8 cellular contexts compared by ENCODE assay signal in genomic region chr13:40667622-40667978, GRCh38. TPM values are rescaled to one million over a fixed set of nuclear protein-coding genes. Genes with fewer than 3 reads are reported as not detected.
DNase-seq lines count a peak whose midpoint lies in the region; ATAC-seq and TF ChIP-seq lines count a peak whose summit lies in the region.

No MANE protein-coding gene starts in this region.

- intact Hi-C loops in CD14-positive monocyte (cut with micrococcal nuclease), result loop anchor here (5.0 to 10.0 kb wide), 5 partner anchors 40 to 265 kb away; partner anchors contain the start of genes MRPS31 (in 1 of the 2) and SLC25A15 (in 1 of the 2)
- intact Hi-C loops in PC-9 (cut with micrococcal nuclease; ENCODE audit: unreplicated experiment), result loop anchor here (5.0 to 10.0 kb wide), 3 partner anchors 73 to 725 kb away; no protein-coding TSS in a partner anchor

- peaks cover 14 to 23% (median 16%) of the 10 kb centered on the region in 3 donors for H3K27me3 Mint-ChIP-seq in CD14-positive monocyte (ENCODE audit: low read depth in 3 of 3)
- H3K27me3 Mint-ChIP-seq in neural progenitor cell (ENCODE audit: insufficient read depth, low read depth), result peaks cover 3% of the 10 kb centered on the region

- H3K4me1 ChIP-seq in PC-9 (replicated peaks; ENCODE audit: insufficient read depth), result peaks cover 29% of the 10 kb centered on the region
- peaks cover 19% of the 10 kb centered on the region for H3K4me1 ChIP-seq in neural progenitor cell

- H3K27me3 ChIP-seq in PC-9 (ENCODE audit: insufficient read depth, low read depth) (no peaks in the 10 kb centered on the region), neural progenitor cell (peaks cover 48% of the 10 kb centered on the region)

- H3K9me3 Mint-ChIP-seq in CD14-positive monocyte (peaks cover 0 to 6% (median 0%) of the 10 kb centered on the region in 7 donors), neural progenitor cell (no peaks in the 10 kb centered on the region)

- DNase-seq in CD14-positive monocyte (ENCODE audit: low spot score), result no peak
- peak in 1 of 2 experiments; percentile 21 for DNase-seq in PC-9
- DNase-seq in erythroblast (lab: John Stamatoyannopoulos, UW), result peak; percentile 35 to 60
- DNase-seq in neural progenitor cell (ENCODE audit: low spot score), result peak; percentile 35
- DNase-seq in effector CD4-positive, alpha-beta T cell, result no peak
- DNase-seq in nucleus accumbens (lab: John Stamatoyannopoulos, UW), result no peak
- no peak for DNase-seq in RKO (ENCODE audit: low spot score)

- H3K4me2 ChIP-seq in PC-9 (peak overlapping the region; percentile 79), neural progenitor cell (peak overlapping the region; percentile 81)

- peak overlapping the region; percentile 85 for H2AFZ ChIP-seq in PC-9
- H2AFZ ChIP-seq in neural progenitor cell (replicated peaks), result peak overlapping the region; percentile 83

- H3K4me3 ChIP-seq in PC-9 (peak overlapping the region; percentile 90), neural progenitor cell (peak overlapping the region; percentile 77)

- H3K36me3 Mint-ChIP-seq in CD14-positive monocyte (peaks cover 3 to 7% of the 10 kb centered on the region in 2 donors), neural progenitor cell (no peaks in the 10 kb centered on the region)

- H3K27ac Mint-ChIP-seq in CD14-positive monocyte, result peak overlapping the region; percentile 78 to 94 (median 91)
- H3K27ac Mint-ChIP-seq in neural progenitor cell, result no peak overlapping the region

- no peak for ATAC-seq in HG03442 (IDR thresholded peaks at IDR 0.05; ENCODE audit: unreplicated experiment)

- CTCF ChIA-PET in PC-9 (lab: Charles Lee), result interaction anchor here (0.6 kb wide), 1 partner anchor 684 kb away, joined by 3 read pairs; no protein-coding TSS in a partner anchor

- H3F3A ChIP-seq in PC-9 (ENCODE audit: insufficient read depth, low read depth) (peaks cover 11% of the 10 kb centered on the region; the same call in 1 of the 2 replicates), neural progenitor cell (ENCODE audit: low read depth) (peaks cover 17% of the 10 kb centered on the region)

- TF ChIP-seq CTCF in CD14-positive monocyte (IDR thresholded peaks at IDR 0.05) (no peak), PC-9 (conservative IDR thresholded peaks at IDR 0.05) (no peak), neural progenitor cell (IDR thresholded peaks at IDR 0.05) (no peak)

- BruUV-seq in PC-9 (replicated peaks; lab: Mats Ljungman, UMichigan), result TSS peak; percentile 34

- no peaks in the 10 kb centered on the region for H3K9me2 ChIP-seq in PC-9 (ENCODE audit: insufficient read depth)

- H3K36me3 ChIP-seq in PC-9 (ENCODE audit: low read depth) (no peaks in the 10 kb centered on the region), neural progenitor cell (no peaks in the 10 kb centered on the region)

- no peak overlapping the region for H3K9ac ChIP-seq in neural progenitor cell

- H3K27ac ChIP-seq in PC-9 (no peak overlapping the region), neural progenitor cell (no peak overlapping the region)

- H3K9me3 ChIP-seq in PC-9 (ENCODE audit: insufficient read depth, low read depth) (no peaks in the 10 kb centered on the region), neural progenitor cell (ENCODE audit: low read depth) (no peaks in the 10 kb centered on the region)

- TF ChIP-seq POLR2A in erythroblast (IDR thresholded peaks at IDR 0.05; ENCODE audit: low read length), result no peak

- H4K20me1 ChIP-seq in PC-9 (ENCODE audit: insufficient read depth), result no peaks in the 10 kb centered on the region
- H4K20me1 ChIP-seq in neural progenitor cell (ENCODE audit: low read depth), result peaks cover 20% of the 10 kb centered on the region

- H3K79me2 ChIP-seq in PC-9 (ENCODE audit: low read depth) (peaks cover 14% of the 10 kb centered on the region), neural progenitor cell (ENCODE audit: low read depth) (peaks cover 17% of the 10 kb centered on the region)

- H3K4me3 Mint-ChIP-seq in CD14-positive monocyte (peak overlapping the region; percentile 95 to 97), neural progenitor cell (peak overlapping the region; percentile 91)

- POLR2A ChIA-PET in PC-9 (lab: Charles Lee; ENCODE audit: unreplicated experiment), result no interaction called here

- H3K4me1 Mint-ChIP-seq in CD14-positive monocyte (peaks cover 27% of the 10 kb centered on the region), neural progenitor cell (peaks cover 25% of the 10 kb centered on the region)

RNA-seq across cellular contexts. Expression of gene FOXO1, which starts 1.2 kb away (rescaled TPM):
- 10 to 100 TPM in 1 of 2 donors, 1 to 10 TPM in 1; 3.1 to 11.3 TPM for polyA plus RNA-seq in CD14-positive monocyte
- total RNA-seq in PC-9 (2021), result 9.0 and 10.5 TPM in 2 replicates
- 3.7 and 3.8 TPM in 2 replicates for total RNA-seq in neural progenitor cell (ENCODE audit: low replicate concordance)

Comparison
In these comparisons a context has a peak if more than half of its experiments do, and no peak if none do; other contexts are left out.
1. DNase-seq: peak in erythroblast (2 of 2) and neural progenitor cell (single experiment); none in CD14-positive monocyte (single experiment), effector CD4-positive, alpha-beta T cell (single experiment), nucleus accumbens (0 of 56) and RKO (single experiment).